In the genomic region with DNA sequence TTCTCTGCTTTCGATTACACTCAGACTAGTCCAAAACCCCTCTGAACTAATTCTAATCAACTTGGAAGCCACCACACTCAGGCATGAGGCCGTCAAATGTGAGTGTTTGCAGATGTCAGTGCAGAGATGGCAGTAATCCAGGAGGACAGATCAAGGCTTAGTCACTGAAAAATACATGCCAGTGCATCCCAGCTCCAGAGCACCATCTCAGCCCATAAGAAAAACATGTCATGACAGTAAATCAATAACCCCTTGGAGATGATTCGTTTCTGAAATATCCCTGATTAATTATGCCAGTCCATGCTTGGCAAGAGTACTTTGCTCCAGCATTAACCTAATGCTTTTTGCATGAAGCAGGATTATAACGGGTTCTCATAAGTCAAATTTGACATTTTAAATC, we compare ENCODE assay signal across 11 cellular contexts.
A peak's percentile ranks its signal among the peaks of the same experiment; 100 is the strongest.
DNase-seq lines count a peak whose midpoint lies in the region; ATAC-seq and TF ChIP-seq lines count a peak whose summit lies in the region.
"Had no signal": no experiment of that assay in that cellular context is flagged by ENCODE, and none has a peak within 500 bp of the region (broad histone marks: within the 10 kb centered on the region; RNA-seq: fewer than 3 reads in every experiment).

No MANE protein-coding gene starts in this region.

- ATAC-seq in left ventricle myocardium superior = peak; percentile 91

- no peak for TF ChIP-seq CTCF in cardiac muscle cell (IDR thresholded peaks at IDR 0.05; ENCODE audit: low read depth, low read length)
- TF ChIP-seq CTCF in left ventricle myocardium inferior (IDR thresholded peaks at IDR 0.05; ENCODE audit: borderline replicate concordance) = no peak
- no peak for TF ChIP-seq CTCF in astrocyte of the cerebellum (IDR thresholded peaks at IDR 0.05; ENCODE audit: low read depth, low read length, missing control alignments)

- DNase-seq in cardiac muscle cell (ENCODE audit: low read depth in 1 of 2, low spot score in 1 of 2) (peak; percentile 45 to 81), left ventricle myocardium inferior (no peak), astrocyte of the cerebellum (ENCODE audit: low read depth) (peak; percentile 32), left ventricle myocardium superior (no peak), superior temporal gyrus (ENCODE audit: extremely low spot score) (peak; percentile 67), HAP-1 (ENCODE audit: low spot score in 2 of 2) (no peak), DMS79 (lab: John Stamatoyannopoulos, UW) (no peak)
- no peak for DNase-seq in activated CD8-positive, alpha-beta memory T cell treated with anti-CD3 and anti-CD28 coated beads, Interleukin-2, amount 50 U/mL, for 4 hours
- DNase-seq: activated T-cell treated with anti-CD3 and anti-CD28 coated beads, Interleukin-2, amount 50 U/mL, for 24 hours had no signal

- H3K9me3 ChIP-seq in cardiac muscle cell (ENCODE audit: low read depth) (no peaks in the 10 kb centered on the region), left ventricle myocardium inferior (replicated peaks) (no peaks in the 10 kb centered on the region), HAP-1 (no peaks in the 10 kb centered on the region)

- H3K27ac ChIP-seq in cardiac muscle cell = no peak overlapping the region
- no peak overlapping the region for H3K27ac ChIP-seq in left ventricle myocardium inferior (replicated peaks)
- H3K27ac ChIP-seq: BLaER1 treated with 17β-estradiol and CSF1 and Interleukin-3, amounts not matched to agents 10 nM and 100 nM; KMS-11 had no signal

- H3K27me3 ChIP-seq in cardiac muscle cell (no peaks in the 10 kb centered on the region), left ventricle myocardium inferior (ENCODE audit: low read depth) (no peaks in the 10 kb centered on the region), HAP-1 (ENCODE audit: low read depth) (no peaks in the 10 kb centered on the region)
- H3K27me3 ChIP-seq: BLaER1 treated with 17β-estradiol and CSF1 and Interleukin-3, amounts not matched to agents 10 nM and 100 nM had no signal

- H3K36me3 ChIP-seq in cardiac muscle cell = no peaks in the 10 kb centered on the region
- H3K36me3 ChIP-seq in left ventricle myocardium inferior = no peaks in the 10 kb centered on the region
- no peaks in the 10 kb centered on the region for H3K36me3 ChIP-seq in HAP-1 (replicated peaks)
- H3K36me3 ChIP-seq: BLaER1 treated with 17β-estradiol and CSF1 and Interleukin-3, amounts not matched to agents 10 nM and 100 nM had no signal

- no peak overlapping the region for H3K4me3 ChIP-seq in cardiac muscle cell
- no peak overlapping the region for H3K4me3 ChIP-seq in left ventricle myocardium inferior
- no peak overlapping the region for H3K4me3 ChIP-seq in astrocyte of the cerebellum (ENCODE audit: low read depth, low read length)
- no peak overlapping the region for H3K4me3 ChIP-seq in HAP-1
- H3K4me3 ChIP-seq: BLaER1 treated with 17β-estradiol and CSF1 and Interleukin-3, amounts not matched to agents 10 nM and 100 nM had no signal

- H3K4me1 ChIP-seq in cardiac muscle cell (ENCODE audit: low read depth) (peaks cover 5% of the 10 kb centered on the region), left ventricle myocardium inferior (peaks cover 28% of the 10 kb centered on the region), HAP-1 (no peaks in the 10 kb centered on the region)

- intact Hi-C loops in left ventricle myocardium inferior (cut with micrococcal nuclease) (no loop called here), left ventricle myocardium superior (cut with micrococcal nuclease) (no loop called here)

- in situ Hi-C loops in astrocyte of the cerebellum (cut with HindIII; ENCODE audit: low sequenced_read_pairs) = no loop called here
- in situ Hi-C loops in HAP-1 (cut with MboI; ENCODE audit: low sequenced_read_pairs) = no loop called here

Comparison
In these comparisons a context has a peak if more than half of its experiments do, and no peak if none do; other contexts are left out.
1. DNase-seq: peak in cardiac muscle cell (2 of 2), astrocyte of the cerebellum (single experiment) and superior temporal gyrus (single experiment); none in left ventricle myocardium inferior (single experiment), left ventricle myocardium superior (single experiment), HAP-1 (0 of 2), DMS79 (single experiment) and activated CD8-positive, alpha-beta memory T cell treated with anti-CD3 and anti-CD28 coated beads, Interleukin-2, amount 50 U/mL, for 4 hours (single experiment).